ENCODE assay signal across 11 cellular contexts in genomic region chr12:16603916-16604575, GRCh38. TPM values are rescaled to one million over a fixed set of nuclear protein-coding genes. Genes with fewer than 3 reads are reported as not detected.
DNase-seq lines count a peak whose midpoint lies in the region; ATAC-seq and TF ChIP-seq lines count a peak whose summit lies in the region.
"Had no signal": no experiment of that assay in that cellular context is flagged by ENCODE, and none has a peak within 500 bp of the region (broad histone marks: within the 10 kb centered on the region; RNA-seq: fewer than 3 reads in every experiment).

No MANE protein-coding gene starts in this region.

- TF ChIP-seq CTCF in left ventricle myocardium inferior (IDR thresholded peaks at IDR 0.05; ENCODE audit: borderline replicate concordance) (no peak), ascending aorta (IDR thresholded peaks at IDR 0.05) (no peak), vagina (IDR thresholded peaks at IDR 0.05) (no peak), HFFc6 (IDR thresholded peaks at IDR 0.05) (no peak)

- H3K4me3 ChIP-seq in left ventricle myocardium inferior (peak overlapping the region; percentile 66), ascending aorta (peak overlapping the region in 1 of 2 donors; percentile 67), muscle layer of colon (ENCODE audit: low read depth in 1 of 2, low read length in 2 of 2) (peak overlapping the region; percentile 63 to 81), vagina (peak overlapping the region; percentile 51 to 57)

- H3K36me3 ChIP-seq in left ventricle myocardium inferior (no peaks in the 10 kb centered on the region), ascending aorta (no peaks in the 10 kb centered on the region), muscle layer of colon (ENCODE audit: insufficient read depth, low read length) (peaks cover 5% of the 10 kb centered on the region), vagina (no peaks in the 10 kb centered on the region)

- H3K27me3 ChIP-seq in left ventricle myocardium inferior (ENCODE audit: low read depth) (peaks cover 57% of the 10 kb centered on the region), ascending aorta (no peaks in the 10 kb centered on the region), muscle layer of colon (ENCODE audit: control insufficient read depth in 1 of 2, insufficient read depth in 2 of 2, low read length in 2 of 2) (no peaks in the 10 kb centered on the region), vagina (no peaks in the 10 kb centered on the region)

- H3K4me1 Mint-ChIP-seq in HFFc6 (ENCODE audit: low read depth) = peaks cover 26% of the 10 kb centered on the region
- no peaks in the 10 kb centered on the region for H3K4me1 Mint-ChIP-seq in effector memory CD8-positive, alpha-beta T cell (ENCODE audit: low read depth in 2 of 2)

- no peak for TF ChIP-seq POLR2A in vagina (IDR thresholded peaks at IDR 0.05)

- H3K27ac ChIP-seq in left ventricle myocardium inferior (replicated peaks) = peak overlapping the region; percentile 76
- H3K27ac ChIP-seq in ascending aorta = peak overlapping the region; percentile 27 to 44
- peak overlapping the region; percentile 73 for H3K27ac ChIP-seq in muscle layer of colon (ENCODE audit: low read depth, low read length)
- peak overlapping the region; percentile 82 for H3K27ac ChIP-seq in vagina

- H3K4me1 ChIP-seq in left ventricle myocardium inferior = peaks cover 23% of the 10 kb centered on the region
- H3K4me1 ChIP-seq in ascending aorta = peaks cover 0 to 7% of the 10 kb centered on the region in 2 donors
- no peaks in the 10 kb centered on the region for H3K4me1 ChIP-seq in muscle layer of colon (ENCODE audit: insufficient read depth, low read length)
- H3K4me1 ChIP-seq in vagina = peaks cover 4% of the 10 kb centered on the region

- H3K27ac Mint-ChIP-seq in HFFc6 = no peak overlapping the region
- no peak overlapping the region for H3K27ac Mint-ChIP-seq in effector memory CD8-positive, alpha-beta T cell

- H3K4me3 Mint-ChIP-seq in HFFc6 = no peak overlapping the region
- H3K4me3 Mint-ChIP-seq in effector memory CD8-positive, alpha-beta T cell = no peak overlapping the region

- peaks cover 9% of the 10 kb centered on the region for H3K27me3 Mint-ChIP-seq in HFFc6 (ENCODE audit: insufficient read depth)
- H3K27me3 Mint-ChIP-seq in effector memory CD8-positive, alpha-beta T cell = peaks cover 12 to 23% of the 10 kb centered on the region in 2 donors

- no peaks in the 10 kb centered on the region for H3K36me3 Mint-ChIP-seq in HFFc6 (ENCODE audit: low read depth)
- no peaks in the 10 kb centered on the region for H3K36me3 Mint-ChIP-seq in effector memory CD8-positive, alpha-beta T cell (ENCODE audit: insufficient read depth)

- H3K9me3 Mint-ChIP-seq in HFFc6 = no peaks in the 10 kb centered on the region
- peaks cover 8% of the 10 kb centered on the region in 2 donors for H3K9me3 Mint-ChIP-seq in effector memory CD8-positive, alpha-beta T cell

- intact Hi-C loops in left ventricle myocardium inferior (cut with micrococcal nuclease) (no loop called here), cardiac septum (cut with DNase I) (no loop called here), ascending aorta (cut with DNase I) (no loop called here), vagina (cut with DNase I) (no loop called here)

- no peaks in the 10 kb centered on the region for H3K9me3 ChIP-seq in left ventricle myocardium inferior (replicated peaks)
- no peaks in the 10 kb centered on the region for H3K9me3 ChIP-seq in ascending aorta
- no peaks in the 10 kb centered on the region for H3K9me3 ChIP-seq in muscle layer of colon (ENCODE audit: low read length)
- no peaks in the 10 kb centered on the region for H3K9me3 ChIP-seq in vagina

- DNase-seq in left ventricle myocardium inferior (no peak), cardiac septum (ENCODE audit: low spot score) (no peak), ascending aorta (ENCODE audit: low spot score in 2 of 2) (no peak), vagina (ENCODE audit: extremely low spot score in 2 of 2) (no peak), HFFc6 (no peak), Ammon's horn (ENCODE audit: low spot score) (no peak)
- DNase-seq in effector memory CD8-positive, alpha-beta T cell = no peak
- DNase-seq: NCI-H1930; small intestine; stimulated activated CD8-positive, alpha-beta memory T cell treated with anti-CD3 and anti-CD28 coated beads, Interleukin-4, amount 100 ng/mL, for 48 hours had no signal

- ATAC-seq in effector memory CD8-positive, alpha-beta T cell (replicated peaks) = no peak

- H3K9ac ChIP-seq in muscle layer of colon (ENCODE audit: low read length) = peak overlapping the region; percentile 55

RNA-seq across cellular contexts. Expression of gene LMO3, which starts 1.9 kb away (rescaled TPM):
- 1.5 TPM for total RNA-seq in left ventricle myocardium inferior
- 0.38 TPM for total RNA-seq in cardiac septum
- 20.2 TPM for total RNA-seq in ascending aorta
- total RNA-seq in vagina = 73.7 TPM
- total RNA-seq in HFFc6 (2021; fragmentation: NEBNext Ultra II Directional; extraction: Animal tissue kit (Norgen Biotek cat#: 25700)) = under 1 TPM; 0.12 to 0.60 (median 0.34) TPM
